ENCODE assay signal across 1 cellular context in the genomic region with DNA sequence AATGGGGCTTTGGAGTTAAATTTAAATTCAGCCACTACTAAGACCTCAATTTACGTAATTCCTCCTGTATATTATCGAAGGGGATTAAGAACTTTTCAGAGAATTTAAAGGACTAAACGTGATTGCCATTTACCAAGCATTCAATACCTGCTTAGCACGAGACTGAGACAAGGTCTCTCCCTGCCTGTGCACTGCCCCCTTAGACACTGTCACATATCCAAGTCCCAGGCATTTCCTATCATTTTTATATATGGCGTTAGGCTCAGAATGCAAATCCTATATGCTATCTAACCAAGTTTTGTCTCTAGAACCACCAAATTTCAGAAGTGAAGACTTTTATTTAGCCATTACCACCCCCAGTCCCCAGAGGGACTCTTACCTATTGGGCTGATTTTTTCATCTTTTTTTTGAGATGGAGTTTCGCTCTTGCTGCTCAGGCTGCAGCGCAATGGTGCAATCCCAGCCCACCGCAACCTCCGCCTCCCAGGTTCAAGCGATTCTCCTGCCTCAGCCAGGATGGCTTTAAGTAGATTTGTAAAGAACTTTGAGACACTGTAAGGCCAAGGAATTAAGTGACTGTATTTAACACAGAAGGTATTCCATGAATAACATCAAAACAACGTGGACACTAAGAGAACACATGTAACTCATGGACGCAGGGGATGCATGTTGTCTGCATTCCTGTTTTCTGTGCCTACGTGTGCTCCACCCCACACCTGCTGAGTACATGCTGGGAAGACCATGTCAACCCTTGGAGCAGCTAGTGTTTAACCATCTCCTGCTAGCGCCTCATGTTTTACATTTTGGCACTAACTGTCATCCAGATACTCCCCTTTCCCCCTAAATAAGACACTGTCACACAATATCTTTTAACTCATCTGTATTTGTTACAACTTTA.
TF ChIP-seq lines count a peak whose summit lies in the region.

No MANE protein-coding gene starts in this region.

TF ChIP-seq in HEK293, 187 proteins besides CTCF, POLR2A, EP300 and RAD21:
- no peak for TF ChIP-seq ZNF658 (tag by site-specific recombination; IDR thresholded peaks at IDR 0.05)
- peak; percentile 93 for TF ChIP-seq ZFP37 (tag by site-specific recombination; IDR thresholded peaks at IDR 0.05)
- TF ChIP-seq MYNN (tag by site-specific recombination; IDR thresholded peaks at IDR 0.05; ENCODE audit: borderline replicate concordance): peak; percentile 94
- peak; percentile 73 for TF ChIP-seq ZNF600 (tag by site-specific recombination; IDR thresholded peaks at IDR 0.05)
- no peak for TF ChIP-seq ZNF433 (tag by site-specific recombination; IDR thresholded peaks at IDR 0.05; ENCODE audit: low read depth)
